In the genomic region with DNA sequence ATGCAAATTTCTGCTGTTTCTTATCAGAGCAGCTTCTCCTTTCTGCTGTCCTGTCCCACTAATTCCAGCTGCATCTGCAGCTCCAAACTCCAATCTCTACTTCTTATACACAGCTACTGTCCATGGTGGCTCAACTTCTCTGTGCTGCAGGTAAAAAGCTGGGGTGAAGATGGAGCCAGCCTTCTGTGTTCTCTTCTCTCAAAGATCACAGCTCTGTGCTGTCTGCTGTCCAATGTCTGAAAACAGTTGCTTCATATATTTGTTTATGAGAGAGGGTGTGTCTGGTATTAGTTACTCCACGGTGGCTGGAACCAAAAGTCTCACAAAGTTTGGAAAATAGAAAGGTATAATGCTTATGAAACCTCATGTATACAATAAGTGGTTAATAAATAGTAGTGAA, we compare ENCODE assay signal across 19 cellular contexts.
DNase-seq lines count a peak whose midpoint lies in the region; ATAC-seq, FAIRE-seq and TF ChIP-seq lines count a peak whose summit lies in the region.
"Had no signal": no experiment of that assay in that cellular context is flagged by ENCODE, and none has a peak within 500 bp of the region (broad histone marks: within the 10 kb centered on the region; RNA-seq: fewer than 3 reads in every experiment).

No MANE protein-coding gene starts in this region.

- H3K4me1 ChIP-seq in small intestine (ENCODE audit: control insufficient read depth in 2 of 2, insufficient read depth in 1 of 2, low read depth in 1 of 2, low read length in 1 of 2) = no peaks in the 10 kb centered on the region

- H3K27ac ChIP-seq in small intestine (ENCODE audit: low read depth in 1 of 2, low read length in 1 of 2) = no peak overlapping the region
- H3K27ac ChIP-seq: C4-2B, SK-N-MC had no signal

- H3K27me3 ChIP-seq in bronchial epithelial cell (ENCODE audit: control insufficient read depth, insufficient read depth, low read length) (no peaks in the 10 kb centered on the region), small intestine (ENCODE audit: control insufficient read depth in 2 of 2, insufficient read depth in 2 of 2, low read length in 2 of 2) (no peaks in the 10 kb centered on the region)

- no peaks in the 10 kb centered on the region for H3K9me3 ChIP-seq in small intestine (ENCODE audit: control insufficient read depth, low read depth)

- ATAC-seq in left lobe of liver (peak; percentile 98), GM21360 (IDR thresholded peaks at IDR 0.05; ENCODE audit: unreplicated experiment) (no peak), GM21786 (IDR thresholded peaks at IDR 0.05; ENCODE audit: unreplicated experiment) (no peak)
- ATAC-seq: K562 had no signal

- no peaks in the 10 kb centered on the region for H3K36me3 ChIP-seq in bronchial epithelial cell (ENCODE audit: control insufficient read depth, insufficient read depth, low read length)
- no peaks in the 10 kb centered on the region for H3K36me3 ChIP-seq in small intestine (ENCODE audit: control insufficient read depth in 2 of 2, insufficient read depth in 2 of 2, low read length in 2 of 2)

- TF ChIP-seq CTCF in LNCaP clone FGC (IDR thresholded peaks at IDR 0.05; ENCODE audit: control insufficient read depth, extremely low read depth, insufficient read depth) (no peak), bronchial epithelial cell (IDR thresholded peaks at IDR 0.05; ENCODE audit: insufficient read depth, low read length, severe bottlenecking) (no peak)

- peak; percentile 19 for DNase-seq in LNCaP clone FGC (ENCODE audit: low read depth)
- DNase-seq in bronchial epithelial cell (ENCODE audit: low read depth) = peak; percentile 13
- peak; percentile 55 for DNase-seq in left lobe of liver (ENCODE audit: low spot score)
- peak; percentile 27 for DNase-seq in small intestine
- no peak for DNase-seq in H4 (ENCODE audit: low spot score)
- DNase-seq: AML-193, DMS79, HCEC 1CT, MV-4-11, NCI-H1694 treated with DMSO at 0.1 percent for 48 hours, NCI-H510A, NCI-H774, OCI-M1, SHP77 had no signal

- no peak for FAIRE-seq in bronchial epithelial cell (lab: Jason Lieb, UNC)
- no peak for FAIRE-seq in small intestine (lab: Jason Lieb, UNC)
- FAIRE-seq: K562 had no signal

- WGBS in small intestine, 3 donors = 13 to 27% (median 13%) methylated on average over 1 of the region's 1 CpG

- H3K4me3 ChIP-seq in LNCaP clone FGC (ENCODE audit: low read depth, low read length) (no peak overlapping the region), bronchial epithelial cell (ENCODE audit: low read depth, low read length) (no peak overlapping the region), small intestine (ENCODE audit: low read depth in 1 of 2, low read length in 2 of 2) (no peak overlapping the region)
- H3K4me3 ChIP-seq: K562, SK-N-MC had no signal
